19 cellular contexts compared by ENCODE assay signal in genomic region chr15:63030101-63030528, GRCh38. TPM values are rescaled to one million over a fixed set of nuclear protein-coding genes. Genes with fewer than 3 reads are reported as not detected.
DNase-seq lines count a peak whose midpoint lies in the region; ATAC-seq, FAIRE-seq and TF ChIP-seq lines count a peak whose summit lies in the region.
"Had no signal": no experiment of that assay in that cellular context is flagged by ENCODE, and none has a peak within 500 bp of the region (broad histone marks: within the 10 kb centered on the region; RNA-seq: fewer than 3 reads in every experiment).

No MANE protein-coding gene starts in this region.

- no peaks in the 10 kb centered on the region for H3K36me3 Mint-ChIP-seq in astrocyte (ENCODE audit: low read depth, unreplicated experiment)
- H3K36me3 Mint-ChIP-seq in activated CD8-positive, alpha-beta T cell treated with anti-CD3 and anti-CD28 coated beads, Interleukin-2, amount 10 ng/mL, durations not matched to agents 7 days and 5 days (ENCODE audit: low read depth): no peaks in the 10 kb centered on the region
- H3K36me3 Mint-ChIP-seq in stimulated activated effector memory CD8-positive, alpha-beta T cell treated with anti-CD3 and anti-CD28 coated beads, Interleukin-12 subunit alpha, Interleukin-12 subunit beta, amount 100 ng/mL, for 72 hours: no peaks in the 10 kb centered on the region
- H3K36me3 Mint-ChIP-seq: naive thymus-derived CD8-positive, alpha-beta T cell had no signal

- peaks cover 18% of the 10 kb centered on the region for H3K4me1 Mint-ChIP-seq in astrocyte (ENCODE audit: low read depth, unreplicated experiment)
- no peaks in the 10 kb centered on the region for H3K4me1 Mint-ChIP-seq in activated CD8-positive, alpha-beta T cell treated with anti-CD3 and anti-CD28 coated beads, Interleukin-2, amount 10 ng/mL, durations not matched to agents 7 days and 5 days (ENCODE audit: low read depth)
- no peaks in the 10 kb centered on the region for H3K4me1 Mint-ChIP-seq in stimulated activated effector memory CD8-positive, alpha-beta T cell treated with anti-CD3 and anti-CD28 coated beads, Interleukin-12 subunit alpha, Interleukin-12 subunit beta, amount 100 ng/mL, for 72 hours
- H3K4me1 Mint-ChIP-seq: activated CD4-positive, alpha-beta T cell treated with anti-CD3 and anti-CD28 coated beads, Interleukin-2, amount 10 ng/mL, durations not matched to agents 7 days and 5 days; T-helper 17 cell had no signal

- CTCF ChIA-PET in activated CD8-positive, alpha-beta T cell treated with anti-CD3 and anti-CD28 coated beads, Interleukin-2, amount 10 ng/mL, durations not matched to agents 7 days and 5 days (lab: Charles Lee): interaction anchor here (5.0 kb wide), 1 partner anchor 17 kb away, joined by 22 read pairs; no protein-coding TSS in a partner anchor

- POLR2A ChIA-PET in activated CD8-positive, alpha-beta T cell treated with anti-CD3 and anti-CD28 coated beads, Interleukin-2, amount 10 ng/mL, durations not matched to agents 7 days and 5 days (lab: Charles Lee): no interaction called here

- no peak overlapping the region for H3K4me2 ChIP-seq in astrocyte (ENCODE audit: low read length)
- H3K4me2 ChIP-seq: PC-9 had no signal

- no peaks in the 10 kb centered on the region for H3K4me1 ChIP-seq in astrocyte (ENCODE audit: insufficient read depth, low read length)
- H3K4me1 ChIP-seq in lower lobe of right lung: peaks cover 4% of the 10 kb centered on the region
- H3K4me1 ChIP-seq: ascending aorta had no signal

- TF ChIP-seq CTCF in astrocyte (IDR thresholded peaks at IDR 0.05; ENCODE audit: insufficient read depth, low read depth, low read length): no peak
- no peak for TF ChIP-seq CTCF in lower lobe of right lung (IDR thresholded peaks at IDR 0.05)

- intact Hi-C loops in lower lobe of right lung (cut with DNase I): no loop called here

- peaks cover 3% of the 10 kb centered on the region for H3K9me3 Mint-ChIP-seq in astrocyte (ENCODE audit: unreplicated experiment)
- no peaks in the 10 kb centered on the region for H3K9me3 Mint-ChIP-seq in activated CD8-positive, alpha-beta T cell treated with anti-CD3 and anti-CD28 coated beads, Interleukin-2, amount 10 ng/mL, durations not matched to agents 7 days and 5 days (ENCODE audit: insufficient read depth)
- no peaks in the 10 kb centered on the region for H3K9me3 Mint-ChIP-seq in stimulated activated effector memory CD8-positive, alpha-beta T cell treated with anti-CD3 and anti-CD28 coated beads, Interleukin-12 subunit alpha, Interleukin-12 subunit beta, amount 100 ng/mL, for 72 hours
- H3K9me3 Mint-ChIP-seq: activated CD4-positive, alpha-beta T cell treated with anti-CD3 and anti-CD28 coated beads, Interleukin-2, amount 10 ng/mL, durations not matched to agents 7 days and 5 days; naive thymus-derived CD8-positive, alpha-beta T cell; stimulated activated naive CD8-positive, alpha-beta T cell treated with anti-CD3 and anti-CD28 coated beads, Interleukin-15, Interleukin-2, amounts not matched to agents 100 ng/mL and 50 ng/mL, for 24 hours had no signal

- no peak overlapping the region for H3K4me3 Mint-ChIP-seq in astrocyte (ENCODE audit: unreplicated experiment)
- H3K4me3 Mint-ChIP-seq in activated CD8-positive, alpha-beta T cell treated with anti-CD3 and anti-CD28 coated beads, Interleukin-2, amount 10 ng/mL, durations not matched to agents 7 days and 5 days: no peak overlapping the region
- H3K4me3 Mint-ChIP-seq in stimulated activated effector memory CD8-positive, alpha-beta T cell treated with anti-CD3 and anti-CD28 coated beads, Interleukin-12 subunit alpha, Interleukin-12 subunit beta, amount 100 ng/mL, for 72 hours: no peak overlapping the region
- H3K4me3 Mint-ChIP-seq: activated CD4-positive, alpha-beta T cell treated with anti-CD3 and anti-CD28 coated beads, Interleukin-2, amount 10 ng/mL, durations not matched to agents 7 days and 5 days; naive thymus-derived CD8-positive, alpha-beta T cell; stimulated activated naive CD8-positive, alpha-beta T cell treated with anti-CD3 and anti-CD28 coated beads, Interleukin-15, Interleukin-2, amounts not matched to agents 100 ng/mL and 50 ng/mL, for 24 hours; T-helper 17 cell had no signal

- no peaks in the 10 kb centered on the region for H3K27me3 ChIP-seq in astrocyte (ENCODE audit: insufficient read depth, low read length)
- no peaks in the 10 kb centered on the region for H3K27me3 ChIP-seq in lower lobe of right lung (ENCODE audit: low read depth)
- H3K27me3 ChIP-seq: ascending aorta had no signal

- peak; percentile 71 for DNase-seq in SIG-M5 treated with dmso at 0.1 percent for 504 hours (lab: John Stamatoyannopoulos, UW; ENCODE audit: unreplicated experiment)
- DNase-seq in SIG-M5 (lab: John Stamatoyannopoulos, UW): no peak
- DNase-seq in astrocyte (ENCODE audit: low read depth): peak; percentile 48
- peak; percentile 55 for DNase-seq in lower lobe of right lung
- DNase-seq in ureter (ENCODE audit: low spot score): peak; percentile 65
- no peak for DNase-seq in activated CD8-positive, alpha-beta T cell treated with anti-CD3 and anti-CD28 coated beads, Interleukin-2, amount 10 ng/mL, durations not matched to agents 7 days and 5 days
- no peak for DNase-seq in Kasumi-1 (lab: John Stamatoyannopoulos, UW)
- no peak for DNase-seq in stimulated activated effector memory CD8-positive, alpha-beta T cell treated with anti-CD3 and anti-CD28 coated beads, Interleukin-12 subunit alpha, Interleukin-12 subunit beta, amount 100 ng/mL, for 72 hours (ENCODE audit: low spot score in 2 of 2)
- DNase-seq: 8988T; activated CD4-positive, alpha-beta T cell treated with anti-CD3 and anti-CD28 coated beads, Interleukin-2, amount 10 ng/mL, durations not matched to agents 7 days and 5 days; effector CD4-positive, alpha-beta T cell; foreskin melanocyte; naive thymus-derived CD8-positive, alpha-beta T cell; NCI-H2171 treated with DMSO at 0.1 percent for 48 hours; PC-9; T-helper 17 cell had no signal

- no peak overlapping the region for H3K27ac ChIP-seq in astrocyte (ENCODE audit: low read depth, low read length)
- no peak overlapping the region for H3K27ac ChIP-seq in lower lobe of right lung
- H3K27ac ChIP-seq: ascending aorta, PC-9 had no signal

- no peak for FAIRE-seq in astrocyte (lab: Jason Lieb, UNC)

- ATAC-seq in lower lobe of right lung: peak; percentile 67 to 83
- ATAC-seq in activated CD8-positive, alpha-beta T cell treated with anti-CD3 and anti-CD28 coated beads, Interleukin-2, amount 10 ng/mL, durations not matched to agents 7 days and 5 days: no peak
- ATAC-seq in stimulated activated effector memory CD8-positive, alpha-beta T cell treated with anti-CD3 and anti-CD28 coated beads, Interleukin-12 subunit alpha, Interleukin-12 subunit beta, amount 100 ng/mL, for 72 hours: no peak
- ATAC-seq: HCT116; naive thymus-derived CD8-positive, alpha-beta T cell; T-helper 17 cell had no signal

- no peaks in the 10 kb centered on the region for H4K20me1 ChIP-seq in astrocyte (ENCODE audit: insufficient read depth, low read length)

- no peak overlapping the region for H3K4me3 ChIP-seq in astrocyte (ENCODE audit: insufficient read depth, low read depth, low read length)
- no peak overlapping the region for H3K4me3 ChIP-seq in lower lobe of right lung
- H3K4me3 ChIP-seq: ascending aorta, PC-9 had no signal

- H3K36me3 ChIP-seq in astrocyte (ENCODE audit: insufficient read depth, low read length) (no peaks in the 10 kb centered on the region), lower lobe of right lung (no peaks in the 10 kb centered on the region)
- H3K36me3 ChIP-seq: ascending aorta had no signal

- no peak overlapping the region for H3K27ac Mint-ChIP-seq in astrocyte (ENCODE audit: unreplicated experiment)
- no peak overlapping the region for H3K27ac Mint-ChIP-seq in activated CD8-positive, alpha-beta T cell treated with anti-CD3 and anti-CD28 coated beads, Interleukin-2, amount 10 ng/mL, durations not matched to agents 7 days and 5 days
- no peak overlapping the region for H3K27ac Mint-ChIP-seq in stimulated activated effector memory CD8-positive, alpha-beta T cell treated with anti-CD3 and anti-CD28 coated beads, Interleukin-12 subunit alpha, Interleukin-12 subunit beta, amount 100 ng/mL, for 72 hours
- H3K27ac Mint-ChIP-seq: activated CD4-positive, alpha-beta T cell treated with anti-CD3 and anti-CD28 coated beads, Interleukin-2, amount 10 ng/mL, durations not matched to agents 7 days and 5 days; naive thymus-derived CD8-positive, alpha-beta T cell; stimulated activated naive CD8-positive, alpha-beta T cell treated with anti-CD3 and anti-CD28 coated beads, Interleukin-15, Interleukin-2, amounts not matched to agents 100 ng/mL and 50 ng/mL, for 24 hours; T-helper 17 cell had no signal

- no peaks in the 10 kb centered on the region for H3K9me3 ChIP-seq in astrocyte (ENCODE audit: insufficient read depth, low read depth, low read length)
- H3K9me3 ChIP-seq in lower lobe of right lung: no peaks in the 10 kb centered on the region
- H3K9me3 ChIP-seq: ascending aorta had no signal

- no peaks in the 10 kb centered on the region for H3K79me2 ChIP-seq in astrocyte (ENCODE audit: insufficient read depth, low read length)

- no peak overlapping the region for H3K9ac ChIP-seq in astrocyte (ENCODE audit: low read length)

- no peaks in the 10 kb centered on the region for H3K27me3 Mint-ChIP-seq in astrocyte (ENCODE audit: low read depth, unreplicated experiment)
- H3K27me3 Mint-ChIP-seq in activated CD8-positive, alpha-beta T cell treated with anti-CD3 and anti-CD28 coated beads, Interleukin-2, amount 10 ng/mL, durations not matched to agents 7 days and 5 days (ENCODE audit: low read depth): peaks cover 22% of the 10 kb centered on the region

- no peak overlapping the region for H2AFZ ChIP-seq in astrocyte (ENCODE audit: low read depth, low read length)
- H2AFZ ChIP-seq: PC-9 had no signal

RNA-seq across cellular contexts. Expression of gene TPM1, which starts 12.4 kb away (rescaled TPM):
- total RNA-seq in astrocyte (2,922 and 3,062 TPM in 2 replicates), lower lobe of right lung (137 TPM), ureter (737 TPM)
- 1 to 10 TPM; 7.4 to 7.8 TPM for total RNA-seq in activated CD8-positive, alpha-beta T cell treated with anti-CD3 and anti-CD28 coated beads, Interleukin-2, amount 10 ng/mL, durations not matched to agents 7 days and 5 days

Comparison
In these comparisons a context has a peak if more than half of its experiments do, and no peak if none do; other contexts are left out.
1. DNase-seq: peak in SIG-M5 treated with dmso at 0.1 percent for 504 hours (single experiment), astrocyte (single experiment), lower lobe of right lung (single experiment) and ureter (single experiment); none in SIG-M5 (single experiment), activated CD8-positive, alpha-beta T cell treated with anti-CD3 and anti-CD28 coated beads, Interleukin-2, amount 10 ng/mL, durations not matched to agents 7 days and 5 days (single experiment), Kasumi-1 (0 of 2) and stimulated activated effector memory CD8-positive, alpha-beta T cell treated with anti-CD3 and anti-CD28 coated beads, Interleukin-12 subunit alpha, Interleukin-12 subunit beta, amount 100 ng/mL, for 72 hours (0 of 2).
2. ATAC-seq: peak in lower lobe of right lung (2 of 2); none in activated CD8-positive, alpha-beta T cell treated with anti-CD3 and anti-CD28 coated beads, Interleukin-2, amount 10 ng/mL, durations not matched to agents 7 days and 5 days (single experiment) and stimulated activated effector memory CD8-positive, alpha-beta T cell treated with anti-CD3 and anti-CD28 coated beads, Interleukin-12 subunit alpha, Interleukin-12 subunit beta, amount 100 ng/mL, for 72 hours (single experiment).
3. RNA of gene TPM1, which starts 12.4 kb away (total RNA-seq): 2,922 to 3,062 TPM in astrocyte, 737 TPM in ureter (single experiment) and 137 TPM in lower lobe of right lung (single experiment); 7.4 to 7.8 TPM in activated CD8-positive, alpha-beta T cell treated with anti-CD3 and anti-CD28 coated beads, Interleukin-2, amount 10 ng/mL, durations not matched to agents 7 days and 5 days; every median in the first group is over 10 times any median in the second.